In genomic region chr4:151760713-151761661, GRCh38 we compare ENCODE assay signal across 8 cellular contexts. TPM values are rescaled to one million over a fixed set of nuclear protein-coding genes. Genes with fewer than 3 reads are reported as not detected.
A peak's percentile ranks its signal among the peaks of the same experiment; 100 is the strongest.
DNase-seq lines count a peak whose midpoint lies in the region; ATAC-seq and TF ChIP-seq lines count a peak whose summit lies in the region.

GATB (minus strand) TSS chr4:151761007; CDS start chr4:151760982, 25 bp downstream.

- H3K27ac ChIP-seq in upper lobe of right lung: peak within 1 kb of the TSS; percentile 81

- ATAC-seq in HG02884 (IDR thresholded peaks at IDR 0.05; ENCODE audit: unreplicated experiment): peak; percentile 99
- peak; percentile 100 for ATAC-seq in left cardiac atrium
- peak; percentile 100 for ATAC-seq in upper lobe of right lung

- in situ Hi-C loops in GM13977 (cut with MboI; ENCODE audit: low pct_unique_long_range_greater_than_20kb, low sequenced_read_pairs, unreplicated experiment): no loop called here

- peaks cover 7% of the 10 kb centered on the region for H3K4me1 ChIP-seq in upper lobe of right lung

- intact Hi-C loops in T-helper 1 cell treated with Interleukin-12 subunit alpha and Interleukin-12 subunit beta and Interleukin-4 antibody, amounts not matched to agents 30 ng/mL and 1 ng/mL, for 36 hours (cut with micrococcal nuclease): loop anchor here (1.0 to 10.0 kb wide), 19 partner anchors 253 to 1584 kb away; partner anchors contain the start of genes FBXW7, FHIP1A, LRBA and MND1
- intact Hi-C loops in left cardiac atrium (cut with DNase I) (no loop called here), posterior vena cava (cut with DNase I) (no loop called here), upper lobe of right lung (cut with DNase I) (no loop called here)

- no peaks in the 10 kb centered on the region for H3K9me3 ChIP-seq in upper lobe of right lung

- TF ChIP-seq CTCF in GM13977 (IDR thresholded peaks at IDR 0.05; ENCODE audit: extremely low read depth, insufficient read depth, missing control alignments): peak; percentile 51
- peak; percentile 55 for TF ChIP-seq CTCF in upper lobe of right lung (IDR thresholded peaks at IDR 0.05)

- DNase-seq in GM13977 (ENCODE audit: low spot score): peak; percentile 86
- DNase-seq in NCI-H146 treated with DMSO at 0.1 percent for 48 hours (lab: John Stamatoyannopoulos, UW; ENCODE audit: unreplicated experiment): peak; percentile 92
- peak; percentile 95 for DNase-seq in amniotic epithelial cell (ENCODE audit: low read depth)
- peak; percentile 95 for DNase-seq in left cardiac atrium
- DNase-seq in posterior vena cava (ENCODE audit: low spot score): peak; percentile 96
- peak; percentile 94 for DNase-seq in upper lobe of right lung

- H3K4me3 ChIP-seq in upper lobe of right lung: peak within 1 kb of the TSS; percentile 97

- H3K27me3 ChIP-seq in upper lobe of right lung: no peaks in the 10 kb centered on the region

- H3K36me3 ChIP-seq in upper lobe of right lung: peaks cover 25% of the 10 kb centered on the region

RNA-seq across cellular contexts. Expression of gene GATB, which starts in this region (rescaled TPM):
- 15.7 and 17.7 TPM in 2 replicates for total RNA-seq in T-helper 1 cell treated with Interleukin-12 subunit alpha and Interleukin-12 subunit beta and Interleukin-4 antibody, amounts not matched to agents 30 ng/mL and 1 ng/mL, for 36 hours
- 10 to 100 TPM; 51.7 to 88.1 TPM for total RNA-seq in left cardiac atrium
- total RNA-seq in posterior vena cava: 10 to 100 TPM; 11.2 to 14.2 TPM
- total RNA-seq in upper lobe of right lung: 17.7 TPM

Comparison
In these comparisons a context has a peak if more than half of its experiments do, and no peak if none do; other contexts are left out.
1. Peak in every context shown above with its lines: DNase-seq, ATAC-seq, H3K4me3 ChIP-seq and H3K27ac ChIP-seq.